In genomic region chr4:24599275-24599674, GRCh38 we compare ENCODE assay signal across 14 cellular contexts. TPM values are rescaled to one million over a fixed set of nuclear protein-coding genes. Genes with fewer than 3 reads are reported as not detected.
DNase-seq lines count a peak whose midpoint lies in the region; ATAC-seq and TF ChIP-seq lines count a peak whose summit lies in the region.
"Had no signal": no experiment of that assay in that cellular context is flagged by ENCODE, and none has a peak within 500 bp of the region (broad histone marks: within the 10 kb centered on the region; RNA-seq: fewer than 3 reads in every experiment).

No MANE protein-coding gene starts in this region.

- H3F3A ChIP-seq in PC-3 (ENCODE audit: low read length, unreplicated experiment) = peaks cover 9% of the 10 kb centered on the region

- POLR2A ChIA-PET in PC-3 (lab: Charles Lee; ENCODE audit: unreplicated experiment) = no interaction called here
- POLR2A ChIA-PET in naive thymus-derived CD4-positive, alpha-beta T cell (lab: Charles Lee) = no interaction called here

- CTCF ChIA-PET in PC-3 (lab: Charles Lee) = no interaction called here
- CTCF ChIA-PET in naive thymus-derived CD4-positive, alpha-beta T cell (lab: Charles Lee) = no interaction called here

- peak overlapping the region; percentile 99 for H3K27ac ChIP-seq in PC-3 (ENCODE audit: low read length)
- H3K27ac ChIP-seq in epithelial cell of prostate = peak overlapping the region; percentile 99
- no peak overlapping the region for H3K27ac ChIP-seq in trophoblast cell (ENCODE audit: low read depth, low read length)
- no peak overlapping the region for H3K27ac ChIP-seq in naive thymus-derived CD4-positive, alpha-beta T cell (ENCODE audit: low read depth, low read length)
- H3K27ac ChIP-seq: BLaER1 had no signal

- peaks cover 16% of the 10 kb centered on the region for H3K79me1 ChIP-seq in trophoblast cell (ENCODE audit: low read length)

- no peak overlapping the region for H3K23ac ChIP-seq in trophoblast cell (ENCODE audit: low read length)

- peaks cover 0 to 5% (median 0%) of the 10 kb centered on the region in 5 donors for H3K36me3 Mint-ChIP-seq in naive thymus-derived CD4-positive, alpha-beta T cell
- H3K36me3 Mint-ChIP-seq in glutamatergic neuron (ENCODE audit: unreplicated experiment) = peaks cover 6% of the 10 kb centered on the region
- H3K36me3 Mint-ChIP-seq: CD4-positive, CD25-positive, alpha-beta regulatory T cell had no signal

- H4K20me1 ChIP-seq in PC-3 (ENCODE audit: low read length) = no peaks in the 10 kb centered on the region
- H4K20me1 ChIP-seq: BLaER1 had no signal

- H3K9me2 ChIP-seq in PC-3 (replicated peaks; ENCODE audit: low read length) = no peaks in the 10 kb centered on the region

- peak overlapping the region; percentile 3 for H3K14ac ChIP-seq in trophoblast cell (ENCODE audit: low read length)

- no peak overlapping the region for H3K4ac ChIP-seq in trophoblast cell (ENCODE audit: low read depth, low read length)

- TF ChIP-seq CTCF in PC-3 (conservative IDR thresholded peaks at IDR 0.05; ENCODE audit: low read depth, low read length) = no peak
- no peak for TF ChIP-seq CTCF in glutamatergic neuron (IDR thresholded peaks at IDR 0.05; ENCODE audit: partially characterized antibody, unreplicated experiment)

- H3K4me3 ChIP-seq in PC-3 (ENCODE audit: low read length) = no peak overlapping the region
- no peak overlapping the region for H3K4me3 ChIP-seq in trophoblast cell (ENCODE audit: low read depth, low read length)
- no peak overlapping the region for H3K4me3 ChIP-seq in naive thymus-derived CD4-positive, alpha-beta T cell (ENCODE audit: low read length)
- H3K4me3 ChIP-seq: BLaER1, HAP-1 had no signal

- H3K4me2 ChIP-seq in PC-3 (ENCODE audit: low read length) (no peak overlapping the region), trophoblast cell (ENCODE audit: low read length) (no peak overlapping the region)
- H3K4me2 ChIP-seq: BLaER1 had no signal

- BruUV-seq in PC-3 (replicated peaks; lab: Mats Ljungman, UMichigan) = no TSS peak

- H3K9me3 ChIP-seq in PC-3 (ENCODE audit: low read length) (no peaks in the 10 kb centered on the region), trophoblast cell (ENCODE audit: insufficient read depth, low read depth, low read length) (peaks cover 2% of the 10 kb centered on the region)
- no peaks in the 10 kb centered on the region for H3K9me3 ChIP-seq in naive thymus-derived CD4-positive, alpha-beta T cell (ENCODE audit: control insufficient read depth in 2 of 3, low read length in 3 of 3)
- H3K9me3 ChIP-seq: HAP-1 had no signal

- H3K9ac ChIP-seq in PC-3 (ENCODE audit: low read length) (no peak overlapping the region), trophoblast cell (ENCODE audit: low read length) (no peak overlapping the region)
- H3K9ac ChIP-seq: BLaER1 had no signal

- intact Hi-C loops in PC-3 (cut with micrococcal nuclease) = loop anchor here (5.0 kb wide), 2 partner anchors 42 to 183 kb away; no protein-coding TSS in a partner anchor
- intact Hi-C loops in naive thymus-derived CD4-positive, alpha-beta T cell (cut with micrococcal nuclease) = no loop called here

- H3K27me3 Mint-ChIP-seq in naive thymus-derived CD4-positive, alpha-beta T cell = peaks cover 0 to 6% (median 0%) of the 10 kb centered on the region in 5 donors
- no peaks in the 10 kb centered on the region for H3K27me3 Mint-ChIP-seq in glutamatergic neuron (ENCODE audit: unreplicated experiment)

- no peak overlapping the region for H3K4me3 Mint-ChIP-seq in naive thymus-derived CD4-positive, alpha-beta T cell
- H3K4me3 Mint-ChIP-seq in glutamatergic neuron (ENCODE audit: unreplicated experiment) = no peak overlapping the region
- H3K4me3 Mint-ChIP-seq: CD4-positive, CD25-positive, alpha-beta regulatory T cell had no signal

- peak overlapping the region; percentile 28 for H3K18ac ChIP-seq in trophoblast cell (ENCODE audit: low read length)

- H2BK12ac ChIP-seq in trophoblast cell (ENCODE audit: low read length) = peak overlapping the region; percentile 81

- peaks cover 0 to 13% (median 0%) of the 10 kb centered on the region in 7 donors for H3K4me1 Mint-ChIP-seq in naive thymus-derived CD4-positive, alpha-beta T cell
- H3K4me1 Mint-ChIP-seq in glutamatergic neuron (ENCODE audit: low read depth, unreplicated experiment) = no peaks in the 10 kb centered on the region
- H3K4me1 Mint-ChIP-seq: CD4-positive, CD25-positive, alpha-beta regulatory T cell had no signal

- no peak overlapping the region for H3K27ac Mint-ChIP-seq in naive thymus-derived CD4-positive, alpha-beta T cell
- H3K27ac Mint-ChIP-seq in glutamatergic neuron (ENCODE audit: unreplicated experiment) = no peak overlapping the region
- H3K27ac Mint-ChIP-seq: CD4-positive, CD25-positive, alpha-beta regulatory T cell had no signal

- no peak overlapping the region for H2AFZ ChIP-seq in PC-3 (ENCODE audit: low read length)
- H2AFZ ChIP-seq in trophoblast cell (ENCODE audit: insufficient read depth, low read length, poor library complexity) = no peak overlapping the region

- DNase-seq in PC-3 = no peak
- DNase-seq in epithelial cell of prostate (ENCODE audit: low read depth, low spot score) = no peak
- no peak for DNase-seq in trophoblast cell
- no peak for DNase-seq in naive thymus-derived CD4-positive, alpha-beta T cell
- no peak for DNase-seq in glutamatergic neuron
- no peak for DNase-seq in stimulated activated CD4-positive, alpha-beta T cell treated with anti-CD3 and anti-CD28 coated beads, Interleukin-4, amount 100 ng/mL, for 24 hours
- DNase-seq: AML-193; CD4-positive, CD25-positive, alpha-beta regulatory T cell; DMS79 treated with DMSO at 0.1 percent for 48 hours; EL had no signal

- H3K27me3 ChIP-seq in PC-3 (ENCODE audit: low read length) (no peaks in the 10 kb centered on the region), trophoblast cell (ENCODE audit: insufficient read depth, low read length) (no peaks in the 10 kb centered on the region)
- H3K27me3 ChIP-seq in naive thymus-derived CD4-positive, alpha-beta T cell (ENCODE audit: control insufficient read depth in 2 of 2, insufficient read depth in 2 of 2, low read length in 2 of 2) = no peaks in the 10 kb centered on the region
- H3K27me3 ChIP-seq: BLaER1 had no signal

- H3K36me3 ChIP-seq in PC-3 (ENCODE audit: low read depth, low read length) (no peaks in the 10 kb centered on the region), trophoblast cell (ENCODE audit: control insufficient read depth in 1 of 2, insufficient read depth in 2 of 2, low read length in 2 of 2) (no peaks in the 10 kb centered on the region)
- H3K36me3 ChIP-seq in naive thymus-derived CD4-positive, alpha-beta T cell (ENCODE audit: control insufficient read depth in 2 of 3, insufficient read depth in 3 of 3, low read length in 3 of 3) = no peaks in the 10 kb centered on the region
- H3K36me3 ChIP-seq: BLaER1, HAP-1 had no signal

- H3K9me3 Mint-ChIP-seq in naive thymus-derived CD4-positive, alpha-beta T cell = peaks cover 0 to 15% (median 3%) of the 10 kb centered on the region in 11 donors
- H3K9me3 Mint-ChIP-seq in glutamatergic neuron (ENCODE audit: unreplicated experiment) = peaks cover 4% of the 10 kb centered on the region

- H3K79me2 ChIP-seq in PC-3 (ENCODE audit: low read length) = no peaks in the 10 kb centered on the region
- no peaks in the 10 kb centered on the region for H3K79me2 ChIP-seq in trophoblast cell (ENCODE audit: control insufficient read depth, insufficient read depth, low read length, poor library complexity)

- H2BK5ac ChIP-seq in trophoblast cell (ENCODE audit: low read depth, low read length, poor library complexity) = peak overlapping the region; percentile 43

- H4K91ac ChIP-seq in trophoblast cell (ENCODE audit: low read depth, low read length) = peak overlapping the region; percentile 8

- peak overlapping the region; percentile 76 for H2BK120ac ChIP-seq in trophoblast cell (ENCODE audit: insufficient read depth, low read length, poor library complexity)

- H4K12ac ChIP-seq in trophoblast cell (ENCODE audit: low read depth, low read length) = no peak overlapping the region

- peak overlapping the region; percentile 51 for H2AK5ac ChIP-seq in trophoblast cell (ENCODE audit: low read length)

- H4K8ac ChIP-seq in trophoblast cell (ENCODE audit: low read depth, low read length) = no peak overlapping the region

- H3K4me1 ChIP-seq in PC-3 (ENCODE audit: insufficient read depth, low read length) (peaks cover 50% of the 10 kb centered on the region), trophoblast cell (ENCODE audit: control insufficient read depth in 1 of 2, insufficient read depth in 2 of 2, low read length in 2 of 2) (peaks cover 12 to 14% of the 10 kb centered on the region in 2 experiments)
- no peaks in the 10 kb centered on the region for H3K4me1 ChIP-seq in naive thymus-derived CD4-positive, alpha-beta T cell (ENCODE audit: control insufficient read depth in 2 of 2, insufficient read depth in 2 of 2, low read length in 2 of 2)
- H3K4me1 ChIP-seq: HAP-1 had no signal

- ATAC-seq in PC-3 (no peak), GM21723 (IDR thresholded peaks at IDR 0.05; ENCODE audit: unreplicated experiment) (no peak)
- no peak for ATAC-seq in naive thymus-derived CD4-positive, alpha-beta T cell
- ATAC-seq: HepG2 had no signal

- no CpG with 5 or more reads among the region's 22 CpGs for WGBS in trophoblast cell (ENCODE audit: extremely low coverage, insufficient coverage, insufficient read length)

RNA-seq across cellular contexts. Expression of gene DHX15, which starts 14.9 kb away (rescaled TPM):
- 201 and 229 TPM in 2 replicates for total RNA-seq in PC-3 (2014; rRNA removed)
- polyA plus RNA-seq in trophoblast cell (2013) = 129 TPM in 2 replicates
- 100 to 1,000 TPM; 137 to 186 (median 139) TPM for total RNA-seq in naive thymus-derived CD4-positive, alpha-beta T cell
- 10 to 100 TPM; 44.5 to 69.2 TPM for polyA plus RNA-seq in naive thymus-derived CD4-positive, alpha-beta T cell
- total RNA-seq in glutamatergic neuron (ENCODE audit: unreplicated experiment) = 178 TPM

Comparison
In these comparisons a context has a peak if more than half of its experiments do, and no peak if none do; other contexts are left out.
1. H3K27ac ChIP-seq: peak in PC-3 (single experiment) and epithelial cell of prostate (single experiment); none in trophoblast cell (single experiment) and naive thymus-derived CD4-positive, alpha-beta T cell (single experiment).